8 cellular contexts compared by ENCODE assay signal in genomic region chr6:166707045-166707444, GRCh38.
DNase-seq lines count a peak whose midpoint lies in the region; ATAC-seq and TF ChIP-seq lines count a peak whose summit lies in the region.

No MANE protein-coding gene starts in this region.

- H3K27ac ChIP-seq in GM23248, result no peak overlapping the region
- no peak overlapping the region for H3K27ac ChIP-seq in CD4-positive, alpha-beta memory T cell (ENCODE audit: low read depth, low read length)

- no peak overlapping the region for H3K4me2 ChIP-seq in GM23248 (ENCODE audit: unreplicated experiment)

- H4K20me1 ChIP-seq in GM23248 (ENCODE audit: insufficient read depth), result no peaks in the 10 kb centered on the region

- in situ Hi-C loops in GM23248 (cut with MboI), result no loop called here

- H3K4me1 ChIP-seq in GM23248 (ENCODE audit: insufficient read depth), result no peaks in the 10 kb centered on the region
- H3K4me1 ChIP-seq in CD4-positive, alpha-beta memory T cell (ENCODE audit: insufficient read depth, low read length), result no peaks in the 10 kb centered on the region

- H3K4me3 ChIP-seq in GM23248, result no peak overlapping the region
- no peak overlapping the region for H3K4me3 ChIP-seq in fibroblast of mammary gland (ENCODE audit: control insufficient read depth, low read depth, low read length)
- H3K4me3 ChIP-seq in CD4-positive, alpha-beta memory T cell (ENCODE audit: low read length in 2 of 2), result no peak overlapping the region

- H3K27me3 Mint-ChIP-seq in T-helper 2 cell treated with Interferon-gamma antibody and Interleukin-4, amounts not matched to agents 5 μg/mL and 100 μg/mL, for 36 hours (ENCODE audit: low read depth), result peaks cover 10% of the 10 kb centered on the region
- H3K27me3 Mint-ChIP-seq in CD4-positive, alpha-beta memory T cell, result peaks cover 3 to 5% of the 10 kb centered on the region in 2 donors

- POLR2A ChIA-PET in CD4-positive, alpha-beta memory T cell (lab: Charles Lee; ENCODE audit: partially characterized antibody), result interaction anchor here (0.7 kb wide), 1 partner anchor 53 kb away, joined by 3 read pairs; no protein-coding TSS in a partner anchor

- H3K79me2 ChIP-seq in GM23248 (ENCODE audit: insufficient read depth), result no peaks in the 10 kb centered on the region

- H3K9me3 ChIP-seq in GM23248 (ENCODE audit: low read depth), result no peaks in the 10 kb centered on the region
- H3K9me3 ChIP-seq in CD4-positive, alpha-beta memory T cell (ENCODE audit: control insufficient read depth in 1 of 2, low read length in 2 of 2), result no peaks in the 10 kb centered on the region

- 8 to 9% methylated on average over 10 of the region's 10 CpGs for WGBS in GM23248 (ENCODE audit: low coverage in 1 of 2, low lambda C conversion rate in 2 of 2, missing lambda C conversion rate in 2 of 2), 2 experiments

- DNase-seq in EL (peak; percentile 28), GM23248 (peak; percentile 55), RPMI8226 (peak; percentile 56), fibroblast of mammary gland (ENCODE audit: low read depth) (peak; percentile 31), nucleus accumbens (lab: John Stamatoyannopoulos, UW) (peak in 36 of 56 donors; percentile 6 to 74 (median 38))
- DNase-seq in T-helper 2 cell treated with Interferon-gamma antibody and Interleukin-4, amounts not matched to agents 5 μg/mL and 100 μg/mL, for 36 hours (ENCODE audit: low spot score), result no peak
- no peak for DNase-seq in CD4-positive, alpha-beta memory T cell

- no peaks in the 10 kb centered on the region for H3K36me3 Mint-ChIP-seq in T-helper 2 cell treated with Interferon-gamma antibody and Interleukin-4, amounts not matched to agents 5 μg/mL and 100 μg/mL, for 36 hours (ENCODE audit: low read depth)
- peaks cover 3 to 18% of the 10 kb centered on the region in 2 donors for H3K36me3 Mint-ChIP-seq in CD4-positive, alpha-beta memory T cell

- H3K9me3 Mint-ChIP-seq in T-helper 2 cell treated with Interferon-gamma antibody and Interleukin-4, amounts not matched to agents 5 μg/mL and 100 μg/mL, for 36 hours, result peaks cover 3% of the 10 kb centered on the region
- H3K9me3 Mint-ChIP-seq in CD4-positive, alpha-beta memory T cell, result peaks cover 0 to 9% (median 7%) of the 10 kb centered on the region in 8 donors

- H3K9ac ChIP-seq in GM23248, result no peak overlapping the region

- H3K36me3 ChIP-seq in GM23248 (ENCODE audit: low read depth), result no peaks in the 10 kb centered on the region
- H3K36me3 ChIP-seq in CD4-positive, alpha-beta memory T cell (ENCODE audit: insufficient read depth, low read length), result no peaks in the 10 kb centered on the region

- no peaks in the 10 kb centered on the region for H3K9me2 ChIP-seq in GM23248 (ENCODE audit: insufficient read depth)

- H3K4me1 Mint-ChIP-seq in T-helper 2 cell treated with Interferon-gamma antibody and Interleukin-4, amounts not matched to agents 5 μg/mL and 100 μg/mL, for 36 hours (ENCODE audit: low read depth), result peaks cover 3% of the 10 kb centered on the region
- H3K4me1 Mint-ChIP-seq in CD4-positive, alpha-beta memory T cell, result peaks cover 0 to 1% (median 0%) of the 10 kb centered on the region in 4 donors

- intact Hi-C loops in CD4-positive, alpha-beta memory T cell (cut with micrococcal nuclease), result no loop called here

- peaks cover 7% of the 10 kb centered on the region; the same call in 1 of the 2 replicates for H3F3A ChIP-seq in GM23248 (ENCODE audit: insufficient read depth)

- H3K4me3 Mint-ChIP-seq in T-helper 2 cell treated with Interferon-gamma antibody and Interleukin-4, amounts not matched to agents 5 μg/mL and 100 μg/mL, for 36 hours, result no peak overlapping the region
- H3K4me3 Mint-ChIP-seq in CD4-positive, alpha-beta memory T cell, result no peak overlapping the region

- ATAC-seq in HG02852 (IDR thresholded peaks at IDR 0.05; ENCODE audit: unreplicated experiment), result no peak

- no peak overlapping the region for H3K27ac Mint-ChIP-seq in T-helper 2 cell treated with Interferon-gamma antibody and Interleukin-4, amounts not matched to agents 5 μg/mL and 100 μg/mL, for 36 hours
- H3K27ac Mint-ChIP-seq in CD4-positive, alpha-beta memory T cell, result peak overlapping the region in 1 of 7 donors; percentile 10

- peak; percentile 54 for TF ChIP-seq CTCF in fibroblast of mammary gland (conservative IDR thresholded peaks at IDR 0.05; ENCODE audit: control insufficient read depth, insufficient read depth, low read depth, low read length)

- CTCF ChIA-PET in CD4-positive, alpha-beta memory T cell (lab: Charles Lee; ENCODE audit: partially characterized antibody), result interaction anchor here (0.9 kb wide), 1 partner anchor 12 kb away, joined by 3 read pairs; no protein-coding TSS in a partner anchor

- H3K27me3 ChIP-seq in GM23248 (replicated peaks; ENCODE audit: insufficient read depth), result peaks cover 35% of the 10 kb centered on the region
- no peaks in the 10 kb centered on the region for H3K27me3 ChIP-seq in CD4-positive, alpha-beta memory T cell (ENCODE audit: insufficient read depth, low read length)

- H2AFZ ChIP-seq in GM23248, result peak overlapping the region; percentile 42; the same call in 1 of the 2 replicates

Comparison
In these comparisons a context has a peak if more than half of its experiments do, and no peak if none do; other contexts are left out.
1. DNase-seq: peak in EL (single experiment), GM23248 (single experiment), RPMI8226 (single experiment), fibroblast of mammary gland (single experiment) and nucleus accumbens (36 of 56); none in T-helper 2 cell treated with Interferon-gamma antibody and Interleukin-4, amounts not matched to agents 5 μg/mL and 100 μg/mL, for 36 hours (single experiment) and CD4-positive, alpha-beta memory T cell (0 of 5).